In the genomic region with DNA sequence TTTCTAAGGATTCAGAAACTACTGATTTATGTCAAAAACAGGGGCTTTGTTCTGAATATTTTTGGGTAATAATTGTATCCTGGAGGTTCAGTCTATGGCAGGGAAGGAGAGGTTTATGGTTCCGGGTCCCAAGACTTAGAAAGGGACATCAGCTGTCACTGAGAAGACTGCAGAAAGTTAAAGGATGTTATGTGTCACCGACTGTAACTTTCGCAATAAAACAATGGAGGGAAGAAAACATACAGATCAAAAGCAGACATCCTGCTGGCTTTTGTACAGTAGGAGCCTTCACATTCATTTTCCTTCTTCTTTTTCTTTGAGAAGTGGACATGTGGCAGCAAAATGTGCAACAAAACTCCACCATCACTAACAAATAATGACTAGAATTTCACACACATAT, we compare ENCODE assay signal across 10 cellular contexts.
"Had no signal": no experiment of that assay in that cellular context is flagged by ENCODE, and none has a peak within 500 bp of the region (broad histone marks: within the 10 kb centered on the region; RNA-seq: fewer than 3 reads in every experiment).

No MANE protein-coding gene starts in this region.

- H2AFZ ChIP-seq: GM23248 had no signal

- H3K27ac ChIP-seq: GM23248, HL-60, KMS-11 had no signal

- H3K9ac ChIP-seq: GM23248, KMS-11 had no signal

- ATAC-seq: HCT116 had no signal

- H3K36me3 ChIP-seq: HAP-1 had no signal

- H3K4me2 ChIP-seq: KMS-11 had no signal

- H3K9me3 ChIP-seq: HAP-1 had no signal

- DNase-seq: GM23248, GOT3, H7, HFFc6, Karpas-422, KBM-7 had no signal

- H3K4me1 ChIP-seq: HAP-1 had no signal

- H3K4me3 ChIP-seq: GM23248, HAP-1 had no signal
